In genomic region chr9:124852121-124852828, GRCh38 we compare ENCODE assay signal across 10 cellular contexts. TPM values are rescaled to one million over a fixed set of nuclear protein-coding genes. Genes with fewer than 3 reads are reported as not detected.
A peak's percentile ranks its signal among the peaks of the same experiment; 100 is the strongest.
DNase-seq lines count a peak whose midpoint lies in the region; ATAC-seq, FAIRE-seq and TF ChIP-seq lines count a peak whose summit lies in the region.
"Had no signal": no experiment of that assay in that cellular context is flagged by ENCODE, and none has a peak within 500 bp of the region (broad histone marks: within the 10 kb centered on the region; RNA-seq: fewer than 3 reads in every experiment).

No MANE protein-coding gene starts in this region.

- peaks cover 8% of the 10 kb centered on the region for H3K36me3 Mint-ChIP-seq in activated T-cell treated with anti-CD3 and anti-CD28 coated beads, Interleukin-2, amount 50 U/mL, for 4 hours (ENCODE audit: insufficient read depth)
- no peaks in the 10 kb centered on the region for H3K36me3 Mint-ChIP-seq in memory B cell

- no peak for ATAC-seq in activated T-cell treated with anti-CD3 and anti-CD28 coated beads, Interleukin-2, amount 50 U/mL, for 4 hours
- no peak for ATAC-seq in K562
- no peak for ATAC-seq in memory B cell (ENCODE audit: low read depth)
- no peak for ATAC-seq in HG03565 (IDR thresholded peaks at IDR 0.05; ENCODE audit: unreplicated experiment)

- no peak for TF ChIP-seq CTCF in K562 (IDR thresholded peaks at IDR 0.05 in 2 of 3, conservative IDR thresholded peaks at IDR 0.05 in 1 of 3; ENCODE audit: insufficient read depth in 2 of 3, low read depth in 1 of 3, low read length in 3 of 3)
- TF ChIP-seq CTCF in tibial artery (IDR thresholded peaks at IDR 0.05): no peak

- TF ChIP-seq POLR2A in K562 (conservative IDR thresholded peaks at IDR 0.05): no peak

- CTCF ChIA-PET in K562 (lab: Yijun Ruan, JAX; ENCODE audit: low intra/inter-chr PET ratio): interaction anchor here (0.5 to 6.3 kb wide), 8 partner anchors 12 to 291 kb away, joined by 3 to 209 read pairs (median 6); partner anchors contain the start of genes NR6A1 and SCAI

- DNase-seq in activated T-cell treated with anti-CD3 and anti-CD28 coated beads, Interleukin-2, amount 50 U/mL, for 4 hours: no peak
- DNase-seq in activated T-cell treated with anti-CD3 and anti-CD28 coated beads for 4 hours: no peak
- no peak for DNase-seq in K562 (ENCODE audit: extremely low read depth in 1 of 4, low spot score in 3 of 4)
- DNase-seq in memory B cell (ENCODE audit: low spot score in 2 of 2): no peak
- no peak for DNase-seq in tibial artery
- DNase-seq in middle frontal gyrus (ENCODE audit: extremely low spot score, low spot score): no peak
- DNase-seq in NCI-H526 (lab: John Stamatoyannopoulos, UW): no peak

- WGBS in K562 (ENCODE audit: insufficient coverage, low coverage, missing lambda C conversion rate): 50% methylated on average over 12 of the region's 13 CpGs

- H3K27ac ChIP-seq in K562 (ENCODE audit: extremely low read depth, low read depth, low read length) (no peak overlapping the region), tibial artery (peak overlapping the region; percentile 38 to 66)

- FAIRE-seq in K562 (lab: Jason Lieb, UNC): no peak

- H3K9me3 ChIP-seq in K562 (replicated peaks; ENCODE audit: control insufficient read depth, insufficient read depth, low read depth, low read length) (no peaks in the 10 kb centered on the region), tibial artery (no peaks in the 10 kb centered on the region)

- no peaks in the 10 kb centered on the region for H3K79me2 ChIP-seq in K562 (ENCODE audit: control insufficient read depth, insufficient read depth, low read length)

- H3K27me3 ChIP-seq in K562 (ENCODE audit: control insufficient read depth in 2 of 2, insufficient read depth in 2 of 2, low read length in 2 of 2) (no peaks in the 10 kb centered on the region), tibial artery (no peaks in the 10 kb centered on the region)

- H3K4me3 ChIP-seq in K562 (no peak overlapping the region), tibial artery (peak overlapping the region; percentile 41 to 51)

- H3K27ac Mint-ChIP-seq in memory B cell: peak overlapping the region; percentile 74

- no peak for TF ChIP-seq EP300 in K562 (IDR thresholded peaks at IDR 0.05; ENCODE audit: low read length)

- peaks cover 9% of the 10 kb centered on the region for H3K27me3 Mint-ChIP-seq in activated T-cell treated with anti-CD3 and anti-CD28 coated beads, Interleukin-2, amount 50 U/mL, for 4 hours (ENCODE audit: low read depth)
- H3K27me3 Mint-ChIP-seq in memory B cell: peaks cover 2% of the 10 kb centered on the region

- H4K20me1 ChIP-seq in K562 (replicated peaks; ENCODE audit: control insufficient read depth, insufficient read depth, low read length): peaks cover 13% of the 10 kb centered on the region; the same call in 1 of the 2 replicates

- BruUV-seq in K562 (replicated peaks; lab: Mats Ljungman, UMichigan): no TSS peak

- H2AFZ ChIP-seq in K562 (ENCODE audit: low read depth, low read length): peak overlapping the region; percentile 96

- peaks cover 0 to 40% of the 10 kb centered on the region in 2 experiments; a peak in 3 of 5 replicates for H3K4me1 ChIP-seq in K562 (replicated peaks in 1 of 2; ENCODE audit: control insufficient read depth in 2 of 2, insufficient read depth in 2 of 2, low read length in 2 of 2)
- H3K4me1 ChIP-seq in tibial artery: peaks cover 0 to 20% (median 15%) of the 10 kb centered on the region in 4 donors

- H3K9ac ChIP-seq in K562 (ENCODE audit: insufficient read depth in 1 of 2, low read depth in 2 of 2, low read length in 2 of 2): peak overlapping the region; percentile 35 to 93; a peak in 3 of 4 replicates

- TF ChIP-seq RAD21 in K562 (CRISPR knock-in tag; conservative IDR thresholded peaks at IDR 0.05 in 1 of 2, IDR thresholded peaks at IDR 0.05 in 1 of 2): no peak

- H3K4me2 ChIP-seq in K562 (ENCODE audit: insufficient read depth, low read length): peak overlapping the region; percentile 79

- in situ Hi-C loops in K562 (cut with MboI): loop anchor here (5.0 kb wide), 2 partner anchors 80 to 520 kb away; partner anchors contain the start of gene NR6A1

- intact Hi-C loops in K562 (cut with micrococcal nuclease): loop anchor here (1.0 to 5.0 kb wide), 3 partner anchors 57 to 520 kb away; no protein-coding TSS in a partner anchor
- intact Hi-C loops in tibial artery (cut with DNase I; ENCODE audit: low total_unique reads): loop anchor here (2.0 kb wide), 1 partner anchor 79 kb away; no protein-coding TSS in a partner anchor

- POLR2A ChIA-PET in K562 (lab: Yijun Ruan, JAX): interaction anchor here (0.5 to 5.1 kb wide), 9 partner anchors 7 to 354 kb away, joined by 3 to 64 read pairs (median 5); partner anchors contain the start of genes ARPC5L, NR6A1 and RPL35

- H3K36me3 ChIP-seq in K562 (ENCODE audit: control insufficient read depth, insufficient read depth, low read length): peaks cover 12% of the 10 kb centered on the region; the same call in 1 of the 3 replicates
- H3K36me3 ChIP-seq in tibial artery: peaks cover 3 to 15% (median 3%) of the 10 kb centered on the region in 3 donors

- H3K9me3 Mint-ChIP-seq in activated T-cell treated with anti-CD3 and anti-CD28 coated beads, Interleukin-2, amount 50 U/mL, for 4 hours: no peaks in the 10 kb centered on the region
- H3K9me3 Mint-ChIP-seq in memory B cell: no peaks in the 10 kb centered on the region

- H3K4me3 Mint-ChIP-seq in activated T-cell treated with anti-CD3 and anti-CD28 coated beads, Interleukin-2, amount 50 U/mL, for 4 hours: peak overlapping the region; percentile 66
- H3K4me3 Mint-ChIP-seq in memory B cell: no peak overlapping the region

- no peaks in the 10 kb centered on the region for H3K9me1 ChIP-seq in K562 (ENCODE audit: control insufficient read depth, insufficient read depth, low read length)

- H3K4me1 Mint-ChIP-seq in activated T-cell treated with anti-CD3 and anti-CD28 coated beads, Interleukin-2, amount 50 U/mL, for 4 hours (ENCODE audit: low read depth): peaks cover 9% of the 10 kb centered on the region
- peaks cover 3% of the 10 kb centered on the region for H3K4me1 Mint-ChIP-seq in memory B cell

RNA-seq across cellular contexts. Expression of gene WDR38, which starts 1.0 kb away (rescaled TPM):
- not detected for total RNA-seq in activated T-cell treated with anti-CD3 and anti-CD28 coated beads, Interleukin-2, amount 50 U/mL, for 4 hours
- not detected in 2 replicates for total RNA-seq in K562 (2011; cell fraction: chromatin; rRNA removed; ENCODE audit: low replicate concordance)
- total RNA-seq in K562 (2011; cell fraction: nucleolus; rRNA removed): not detected in 2 replicates
- not detected in 2 replicates for total RNA-seq in K562 (2011; cell fraction: nucleoplasm; rRNA removed)
- not detected in 2 replicates for total RNA-seq in K562 (2014; rRNA removed)
- not detected in 2 replicates for total RNA-seq in K562 (2014; rRNA removed; fragmentation: Illumina TruSeq; extraction: Trizol)
- total RNA-seq in K562 (2015; rRNA removed; fragmentation: Illumina TruSeq; extraction: Trizol): not detected in 2 replicates
- total RNA-seq in K562 (2021): not detected in 2 replicates
- polyA plus RNA-seq in K562 (2011; rRNA removed): not detected in 2 replicates
- not detected in 2 replicates for polyA plus RNA-seq in K562 (2011; cell fraction: cytosol; rRNA removed)
- polyA plus RNA-seq in K562 (2011; cell fraction: nucleus; rRNA removed): not detected in 2 replicates
- polyA plus RNA-seq in K562 (2012): 0.05 TPM in 1 of 2 replicates, not detected in the other
- polyA plus RNA-seq in K562 (2014; fragmentation: Illumina TruSeq; extraction: Trizol): not detected in 2 replicates
- not detected for polyA plus RNA-seq in K562 (2014; fragmentation: Nextera tagmentation; extraction: Ambion mirVana)
- not detected in 2 replicates for polyA plus RNA-seq in K562 (2014; rRNA removed)
- polyA minus RNA-seq in K562 (2011; rRNA and poly(A)+ RNA removed): not detected in 2 replicates
- not detected in 2 replicates for polyA minus RNA-seq in K562 (2011; cell fraction: cytosol; rRNA and poly(A)+ RNA removed)
- not detected in 2 replicates for polyA minus RNA-seq in K562 (2011; cell fraction: nucleus; rRNA and poly(A)+ RNA removed)
- total RNA-seq: dermis microvascular lymphatic vessel endothelial cell, mononuclear cell had no signal

RNA-seq across cellular contexts. Expression of gene RPL35, which starts 9.5 kb away (rescaled TPM):
- total RNA-seq in activated T-cell treated with anti-CD3 and anti-CD28 coated beads, Interleukin-2, amount 50 U/mL, for 4 hours: 1,000 to 10,000 TPM; 2,385 to 2,622 (median 2,487) TPM
- 82.3 and 233 TPM in 2 replicates for total RNA-seq in K562 (2011; cell fraction: chromatin; rRNA removed; ENCODE audit: low replicate concordance)
- total RNA-seq in K562 (2011; cell fraction: nucleolus; rRNA removed): 710 and 759 TPM in 2 replicates
- total RNA-seq in K562 (2011; cell fraction: nucleoplasm; rRNA removed): 556 and 654 TPM in 2 replicates
- total RNA-seq in K562 (2014; rRNA removed): 3,379 and 5,070 TPM in 2 replicates
- total RNA-seq in K562 (2014; rRNA removed; fragmentation: Illumina TruSeq; extraction: Trizol): 1,284 and 1,755 TPM in 2 replicates
- 3,383 and 3,546 TPM in 2 replicates for total RNA-seq in K562 (2015; rRNA removed; fragmentation: Illumina TruSeq; extraction: Trizol)
- 2,106 and 2,300 TPM in 2 replicates for total RNA-seq in K562 (2021)
- 2,343 and 2,530 TPM in 2 replicates for polyA plus RNA-seq in K562 (2011; rRNA removed)
- polyA plus RNA-seq in K562 (2011; cell fraction: cytosol; rRNA removed): 2,634 and 3,242 TPM in 2 replicates
- polyA plus RNA-seq in K562 (2011; cell fraction: nucleus; rRNA removed): 2,032 and 2,780 TPM in 2 replicates
- 2,776 and 4,833 TPM in 2 replicates for polyA plus RNA-seq in K562 (2012)
- 3,405 and 3,414 TPM in 2 replicates for polyA plus RNA-seq in K562 (2014; fragmentation: Illumina TruSeq; extraction: Trizol)
- 1,000 to 10,000 TPM; 4,709 to 5,101 TPM for polyA plus RNA-seq in K562 (2014; fragmentation: Nextera tagmentation; extraction: Ambion mirVana)
- polyA plus RNA-seq in K562 (2014; rRNA removed): 4,604 and 5,028 TPM in 2 replicates
- 286 and 426 TPM in 2 replicates for polyA minus RNA-seq in K562 (2011; rRNA and poly(A)+ RNA removed)
- 256 and 334 TPM in 2 replicates for polyA minus RNA-seq in K562 (2011; cell fraction: cytosol; rRNA and poly(A)+ RNA removed)
- 214 and 338 TPM in 2 replicates for polyA minus RNA-seq in K562 (2011; cell fraction: nucleus; rRNA and poly(A)+ RNA removed)

RNA-seq across cellular contexts. Expression of gene ARPC5L, which starts 9.7 kb away (rescaled TPM):
- 100 to 1,000 TPM; 131 to 146 (median 146) TPM for total RNA-seq in activated T-cell treated with anti-CD3 and anti-CD28 coated beads, Interleukin-2, amount 50 U/mL, for 4 hours
- 58.8 and 69.4 TPM in 2 replicates for total RNA-seq in K562 (2011; cell fraction: chromatin; rRNA removed; ENCODE audit: low replicate concordance)
- 35.7 and 42.4 TPM in 2 replicates for total RNA-seq in K562 (2011; cell fraction: nucleolus; rRNA removed)
- total RNA-seq in K562 (2011; cell fraction: nucleoplasm; rRNA removed): 46.7 and 58.8 TPM in 2 replicates
- total RNA-seq in K562 (2014; rRNA removed) (63.8 and 64.3 TPM in 2 replicates), K562 (2014; rRNA removed; fragmentation: Illumina TruSeq; extraction: Trizol) (56.8 and 63.7 TPM in 2 replicates), K562 (2015; rRNA removed; fragmentation: Illumina TruSeq; extraction: Trizol) (63.9 and 64.1 TPM in 2 replicates), K562 (2021) (58.1 and 65.2 TPM in 2 replicates)
- polyA plus RNA-seq in K562 (2011; rRNA removed) (62.9 and 89.7 TPM in 2 replicates), K562 (2014; fragmentation: Illumina TruSeq; extraction: Trizol) (50.7 and 51.8 TPM in 2 replicates), K562 (2014; fragmentation: Nextera tagmentation; extraction: Ambion mirVana) (10 to 100 TPM; 25.4 to 26.3 TPM), K562 (2014; rRNA removed) (111 and 113 TPM in 2 replicates)
- 44.8 TPM in 2 replicates for polyA plus RNA-seq in K562 (2011; cell fraction: cytosol; rRNA removed)
- polyA plus RNA-seq in K562 (2011; cell fraction: nucleus; rRNA removed): 26.6 and 32.7 TPM in 2 replicates
- polyA plus RNA-seq in K562 (2012): 58.5 and 69.9 TPM in 2 replicates
- 42.7 and 53.5 TPM in 2 replicates for polyA minus RNA-seq in K562 (2011; rRNA and poly(A)+ RNA removed)
- 15.4 and 22.6 TPM in 2 replicates for polyA minus RNA-seq in K562 (2011; cell fraction: cytosol; rRNA and poly(A)+ RNA removed)
- polyA minus RNA-seq in K562 (2011; cell fraction: nucleus; rRNA and poly(A)+ RNA removed): 12.3 and 12.5 TPM in 2 replicates
